8 cellular contexts compared by ENCODE assay signal in genomic region chr10:60732240-60733188, GRCh38. TPM values are rescaled to one million over a fixed set of nuclear protein-coding genes. Genes with fewer than 3 reads are reported as not detected.
DNase-seq lines count a peak whose midpoint lies in the region; ATAC-seq and TF ChIP-seq lines count a peak whose summit lies in the region.

No MANE protein-coding gene starts in this region.

- H4K91ac ChIP-seq in H9 (ENCODE audit: insufficient read length, low read depth, low read length), result no peak overlapping the region

- DNase-seq in GM12864 (ENCODE audit: low read depth) (no peak), H9 (peak; percentile 48), NOMO-1 treated with DMSO at 0.1 percent for 48 hours (lab: John Stamatoyannopoulos, UW; ENCODE audit: unreplicated experiment) (peak; percentile 2), astrocyte of the hippocampus (ENCODE audit: low read depth, low spot score) (peak; percentile 36), left lobe of liver (ENCODE audit: low spot score) (no peak), BE2C (no peak)

- peak overlapping the region in 2 of 3 experiments; percentile 62 to 91; a peak in 4 of 7 replicates for H3K27ac Mint-ChIP-seq in H9

- no peaks in the 10 kb centered on the region for H3K79me1 ChIP-seq in H9 (ENCODE audit: insufficient read depth, low read depth, low read length, poor library complexity, severe bottlenecking)

- no peak overlapping the region for H4K5ac ChIP-seq in H9 (ENCODE audit: insufficient read length, low read depth, low read length)

- H4K8ac ChIP-seq in H9 (replicated peaks; ENCODE audit: insufficient read length, low read depth, low read length), result no peak overlapping the region

- no peaks in the 10 kb centered on the region for H3K27me3 Mint-ChIP-seq in H9 (ENCODE audit: low read depth)

- no peak overlapping the region for H2BK120ac ChIP-seq in H9 (ENCODE audit: low read depth, low read length, poor library complexity, severe bottlenecking)

- no peak overlapping the region for H2AK5ac ChIP-seq in H9 (ENCODE audit: insufficient read length, low read length)

- no peak overlapping the region for H3K4ac ChIP-seq in H9 (ENCODE audit: low read depth, low read length)

- H3K36me3 Mint-ChIP-seq in H9 (ENCODE audit: insufficient read depth in 1 of 3, low read depth in 3 of 3), result no peaks in the 10 kb centered on the region

- peaks cover 12% of the 10 kb centered on the region for H3K23me2 ChIP-seq in H9 (ENCODE audit: insufficient read length, low read depth, low read length, poor library complexity, severe bottlenecking)

- no peaks in the 10 kb centered on the region for H3K36me3 ChIP-seq in stomach smooth muscle (ENCODE audit: control insufficient read depth in 2 of 2, insufficient read depth in 2 of 2, low read length in 2 of 2)
- H3K36me3 ChIP-seq in BE2C, result no peaks in the 10 kb centered on the region

- H3K4me2 ChIP-seq in H9 (ENCODE audit: insufficient read depth, insufficient read length, low read length), result peak overlapping the region; percentile 90

- no peaks in the 10 kb centered on the region; the same call in 1 of the 2 replicates for H3K79me2 ChIP-seq in H9 (ENCODE audit: insufficient read depth, low read length)

- H3K9me3 ChIP-seq in H9 (ENCODE audit: control insufficient read depth, low read depth, low read length) (no peaks in the 10 kb centered on the region), stomach smooth muscle (ENCODE audit: control insufficient read depth in 2 of 2, low read length in 2 of 2) (no peaks in the 10 kb centered on the region), BE2C (no peaks in the 10 kb centered on the region)

- H2BK15ac ChIP-seq in H9 (ENCODE audit: low read depth, low read length), result no peak overlapping the region

- peak; percentile 41 for ATAC-seq in left lobe of liver
- no peak for ATAC-seq in GM18517 (IDR thresholded peaks at IDR 0.05; ENCODE audit: unreplicated experiment)

- H3K56ac ChIP-seq in H9 (ENCODE audit: insufficient read length, low read depth, low read length), result no peak overlapping the region

- H3T11ph ChIP-seq in H9 (ENCODE audit: low read length), result no peak overlapping the region

- no peaks in the 10 kb centered on the region for H4K20me1 ChIP-seq in H9 (ENCODE audit: control insufficient read depth, insufficient read depth, insufficient read length)

- H3K4me1 ChIP-seq in H9 (ENCODE audit: insufficient read depth, low read length) (peaks cover 3% of the 10 kb centered on the region; the same call in 1 of the 2 replicates), stomach smooth muscle (ENCODE audit: control insufficient read depth, insufficient read depth, low read length) (peaks cover 5% of the 10 kb centered on the region), BE2C (no peaks in the 10 kb centered on the region)

- no peak overlapping the region for H3K23ac ChIP-seq in H9 (ENCODE audit: insufficient read length, low read depth, low read length)

- H2BK20ac ChIP-seq in H9 (ENCODE audit: low read depth, low read length, poor library complexity, severe bottlenecking), result no peak overlapping the region

- H3K4me3 ChIP-seq in GM12864 (ENCODE audit: low read depth, low read length) (peak overlapping the region; percentile 43), stomach smooth muscle (ENCODE audit: low read length in 2 of 2) (peak overlapping the region; percentile 48 to 56), BE2C (ENCODE audit: low read depth, low read length) (no peak overlapping the region)

- H3K9ac ChIP-seq in H9 (ENCODE audit: extremely low read depth, insufficient read length, low read length) (peak overlapping the region; percentile 62), stomach smooth muscle (ENCODE audit: low read length in 2 of 2) (no peak overlapping the region)

- H3K18ac ChIP-seq in H9 (ENCODE audit: insufficient read length, low read depth, low read length), result peak overlapping the region; percentile 23

- no peak overlapping the region for H2BK5ac ChIP-seq in H9 (ENCODE audit: insufficient read length, low read length)

- H3K27ac ChIP-seq in H9 (ENCODE audit: insufficient read length, low read depth, low read length) (no peak overlapping the region), stomach smooth muscle (ENCODE audit: low read length) (no peak overlapping the region)

- no peak for TF ChIP-seq CTCF in GM12864 (IDR thresholded peaks at IDR 0.05; ENCODE audit: low read depth, low read length, missing control alignments)
- TF ChIP-seq CTCF in H9 (conservative IDR thresholded peaks at IDR 0.05), result no peak
- no peak for TF ChIP-seq CTCF in BE2C (IDR thresholded peaks at IDR 0.05; ENCODE audit: low read depth, low read length)

- no CpG with 5 or more reads among the region's 47 CpGs for WGBS in H9 (ENCODE audit: extremely low coverage, insufficient read length, low lambda C conversion rate)

- peaks cover 20 to 31% of the 10 kb centered on the region in 2 experiments for H3K4me1 Mint-ChIP-seq in H9

- peak overlapping the region; percentile 11 for H2AFZ ChIP-seq in H9 (ENCODE audit: low read length)

- peak overlapping the region; percentile 95 for H3K14ac ChIP-seq in H9 (ENCODE audit: insufficient read depth, low read length)

- H2BK12ac ChIP-seq in H9 (ENCODE audit: insufficient read length, low read depth, low read length), result no peak overlapping the region

- no peaks in the 10 kb centered on the region for H3K9me3 Mint-ChIP-seq in H9

- H3K27me3 ChIP-seq in H9 (ENCODE audit: insufficient read depth, low read length) (no peaks in the 10 kb centered on the region), stomach smooth muscle (ENCODE audit: control insufficient read depth in 1 of 2, insufficient read depth in 2 of 2, low read length in 2 of 2) (peaks cover 5 to 38% of the 10 kb centered on the region in 2 donors), BE2C (peaks cover 84% of the 10 kb centered on the region)

- peak overlapping the region; percentile 87 to 94 for H3K4me3 Mint-ChIP-seq in H9

RNA-seq across cellular contexts. Expression of gene CDK1, which starts 45.8 kb away (rescaled TPM):
- total RNA-seq in H9 (2021) (75.2 and 78.9 TPM in 2 replicates), left lobe of liver (0.65 TPM)
- 13.7 TPM for polyA plus RNA-seq in BE2C (2012; ENCODE audit: insufficient read depth, insufficient read length, low read depth)

Comparison
In these comparisons a context has a peak if more than half of its experiments do, and no peak if none do; other contexts are left out.
1. DNase-seq: peak in H9 (single experiment), NOMO-1 treated with DMSO at 0.1 percent for 48 hours (single experiment) and astrocyte of the hippocampus (single experiment); none in GM12864 (single experiment), left lobe of liver (single experiment) and BE2C (single experiment).
2. RNA of gene CDK1, which starts 45.8 kb away (total RNA-seq): 75.2 to 78.9 TPM in H9; 0.65 TPM in left lobe of liver (single experiment); every median in the first group is over 10 times any median in the second.